8 cellular contexts compared by ENCODE assay signal in the genomic region with DNA sequence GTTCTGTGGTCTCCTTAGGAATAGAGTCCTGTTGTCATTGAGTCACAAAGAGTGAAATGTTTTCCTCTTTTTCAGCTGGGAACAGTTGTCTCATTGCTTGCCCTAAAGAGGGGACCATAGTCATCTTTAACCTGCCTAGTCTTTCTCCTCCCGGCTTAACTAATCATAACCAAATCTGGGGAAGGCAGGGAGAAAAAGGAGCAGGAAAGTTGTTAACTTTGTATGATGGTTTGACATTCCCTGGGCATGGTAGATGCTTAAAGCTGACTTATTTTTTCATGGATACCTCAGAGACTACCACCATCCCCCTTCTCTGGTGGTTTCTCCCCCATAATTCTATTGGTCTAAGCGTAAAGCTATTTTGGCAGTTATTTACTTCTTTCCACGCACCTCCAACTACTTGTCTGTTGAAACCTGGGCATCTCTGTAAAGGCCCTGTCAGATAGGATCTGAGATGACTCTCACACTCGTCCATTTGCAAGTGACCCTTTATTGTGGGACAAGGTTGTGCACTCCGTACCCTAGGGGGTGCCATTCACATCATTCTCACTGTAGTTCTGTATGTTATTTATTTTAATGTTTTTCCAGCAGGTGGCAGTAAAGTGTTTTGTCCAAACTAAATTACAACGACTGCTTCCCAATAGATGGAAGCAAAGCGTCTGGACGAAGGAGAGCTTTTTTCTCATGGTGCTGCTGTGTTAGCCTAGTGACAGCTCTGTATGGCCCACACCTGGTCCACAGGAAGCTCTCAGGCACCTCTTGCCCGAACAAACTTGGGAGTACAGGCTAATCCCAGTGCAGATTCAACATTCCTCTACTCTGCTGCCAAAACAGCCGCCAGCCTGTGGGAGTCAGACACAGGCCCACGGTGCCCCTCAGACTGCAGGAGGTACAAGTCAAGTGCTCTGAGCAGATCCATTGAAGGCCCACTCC. TPM values are rescaled to one million over a fixed set of nuclear protein-coding genes. Genes with fewer than 3 reads are reported as not detected.
DNase-seq lines count a peak whose midpoint lies in the region; ATAC-seq, FAIRE-seq and TF ChIP-seq lines count a peak whose summit lies in the region.

No MANE protein-coding gene starts in this region.

- no peaks in the 10 kb centered on the region for H3K9me3 Mint-ChIP-seq in activated CD4-positive, alpha-beta T cell treated with anti-CD3 and anti-CD28 coated beads for 36 hours (ENCODE audit: low read depth)

- peak; percentile 99 for TF ChIP-seq CTCF in A549 (IDR thresholded peaks at IDR 0.05)
- peak; percentile 79 to 91 for TF ChIP-seq CTCF in left lung (IDR thresholded peaks at IDR 0.05)

- FAIRE-seq in A549 (lab: Jason Lieb, UNC) (no peak), GM18507 (lab: Jason Lieb, UNC) (peak; percentile 90), colon (lab: Jason Lieb, UNC) (peak; percentile 18)

- H3K4me1 ChIP-seq in A549 (peaks cover 17% of the 10 kb centered on the region), left lung (peaks cover 10 to 30% of the 10 kb centered on the region in 2 donors)

- CTCF ChIA-PET in A549 (lab: Yijun Ruan, JAX), result interaction anchor here (0.6 to 20.0 kb wide), 64 partner anchors 8 to 786 kb away, joined by 3 to 402 read pairs (median 5); a partner anchor contains a TSS
- CTCF ChIA-PET in activated CD4-positive, alpha-beta T cell treated with anti-CD3 and anti-CD28 coated beads for 36 hours (lab: Charles Lee), result interaction anchor here (0.5 to 9.0 kb wide), 34 partner anchors 9 to 404 kb away, joined by 3 to 182 read pairs (median 5); a partner anchor contains a TSS

- H3K4me3 Mint-ChIP-seq in activated CD4-positive, alpha-beta T cell treated with anti-CD3 and anti-CD28 coated beads for 36 hours, result no peak overlapping the region

- TF ChIP-seq RAD21 in A549 (conservative IDR thresholded peaks at IDR 0.05 in 1 of 2, IDR thresholded peaks at IDR 0.05 in 1 of 2), result peak; percentile 84

- no peaks in the 10 kb centered on the region for H3K27me3 Mint-ChIP-seq in activated CD4-positive, alpha-beta T cell treated with anti-CD3 and anti-CD28 coated beads for 36 hours

- no peak for TF ChIP-seq EP300 in A549 (IDR thresholded peaks at IDR 0.05)

- WGBS in A549 (ENCODE audit: missing lambda C conversion rate), result 27% methylated on average over 11 of the region's 11 CpGs

- H3K9me3 ChIP-seq in A549, result no peaks in the 10 kb centered on the region
- no peaks in the 10 kb centered on the region for H3K9me3 ChIP-seq in left lung

- TF ChIP-seq POLR2A in A549 (IDR thresholded peaks at IDR 0.05; ENCODE audit: low read length), result no peak

- POLR2A ChIA-PET in A549 (lab: Yijun Ruan, JAX), result no interaction called here
- POLR2A ChIA-PET in activated CD4-positive, alpha-beta T cell treated with anti-CD3 and anti-CD28 coated beads for 36 hours (lab: Charles Lee), result interaction anchor here (0.6 kb wide), 1 partner anchor 319 kb away, joined by 3 read pairs; no protein-coding TSS in a partner anchor

- DNase-seq in A549 (ENCODE audit: low read depth in 1 of 2, low spot score in 1 of 2), result peak; percentile 69 to 93
- no peak for DNase-seq in GM18507 (ENCODE audit: extremely low spot score, insufficient read length, low read depth)
- DNase-seq in NCI-H524 (lab: John Stamatoyannopoulos, UW), result peak; percentile 55 to 92
- peak; percentile 74 for DNase-seq in activated CD4-positive, alpha-beta T cell treated with anti-CD3 and anti-CD28 coated beads for 36 hours
- DNase-seq in left lung, result no peak
- peak; percentile 14 to 39 (median 32) for DNase-seq in stimulated activated CD4-positive, alpha-beta T cell treated with anti-CD3 and anti-CD28 coated beads, TNF-alpha, amount 100 ng/mL, for 24 hours (ENCODE audit: low read depth in 3 of 3)

- H3K36me3 ChIP-seq in left lung, result no peaks in the 10 kb centered on the region

- peak overlapping the region; percentile 35; the same call in 2 of the 3 replicates for H3K4me2 ChIP-seq in A549

- H3K27ac Mint-ChIP-seq in activated CD4-positive, alpha-beta T cell treated with anti-CD3 and anti-CD28 coated beads for 36 hours, result no peak overlapping the region

- no peak overlapping the region for H3K4me3 ChIP-seq in A549
- no peak overlapping the region for H3K4me3 ChIP-seq in left lung

- H3K27me3 ChIP-seq in left lung, result no peaks in the 10 kb centered on the region

- H3K27ac ChIP-seq in A549 (peak overlapping the region; percentile 44 to 65; a peak in 5 of 6 replicates), left lung (no peak overlapping the region)

- H3K4me1 Mint-ChIP-seq in activated CD4-positive, alpha-beta T cell treated with anti-CD3 and anti-CD28 coated beads for 36 hours, result peaks cover 26% of the 10 kb centered on the region

- intact Hi-C loops in activated CD4-positive, alpha-beta T cell treated with anti-CD3 and anti-CD28 coated beads for 36 hours (cut with DNase I, micrococcal nuclease), result loop anchor here (1.0 to 2.0 kb wide), 4 partner anchors 32 to 423 kb away; a partner anchor contains a TSS
- intact Hi-C loops in left lung (cut with DNase I), result no loop called here

- peaks cover 4% of the 10 kb centered on the region for H3K36me3 Mint-ChIP-seq in activated CD4-positive, alpha-beta T cell treated with anti-CD3 and anti-CD28 coated beads for 36 hours (ENCODE audit: low read depth)

- peak; percentile 71 to 79 for ATAC-seq in A549
- peak; percentile 33 for ATAC-seq in HG03432 (IDR thresholded peaks at IDR 0.05; ENCODE audit: unreplicated experiment)
- ATAC-seq in activated CD4-positive, alpha-beta T cell treated with anti-CD3 and anti-CD28 coated beads for 36 hours, result peak; percentile 74
- peak; percentile 55 for ATAC-seq in left lung

TF ChIP-seq in A549, 52 proteins besides CTCF, POLR2A, EP300 and RAD21:
- TF ChIP-seq FOSL2 (IDR thresholded peaks at IDR 0.05) (no peak), FOSL2 (CRISPR knock-in tag; IDR thresholded peaks at IDR 0.05) (0 out of 2 replicates have a peak, but pooled peaks have one; percentile 1), RARB (CRISPR knock-in tag; IDR thresholded peaks at IDR 0.05) (no peak), SMC3 (IDR thresholded peaks at IDR 0.05) (peak; percentile 77), MYC (IDR thresholded peaks at IDR 0.05; ENCODE audit: borderline replicate concordance, low read length) (no peak), MAZ (IDR thresholded peaks at IDR 0.05; ENCODE audit: borderline replicate concordance, low read depth, low read length) (no peak)

RNA-seq across cellular contexts. Expression of a gene that starts 3.0 kb away (rescaled TPM):
- polyA plus RNA-seq in A549 (2011; rRNA removed) (12.2 and 15.1 TPM in 2 replicates), A549 (2017; fragmentation: RNase III; extraction: RNeasy Plus Mini Kit Qiagen cat#74134 plus additional on column Dnase treatment) (14.9 to 17.4 TPM (median 15.4 TPM) in 3 replicates)
- polyA plus RNA-seq in A549 (2012; cell fraction: cytosol; rRNA removed), result 4.5 and 5.3 TPM in 2 replicates
- 5.6 and 9.1 TPM in 2 replicates for polyA plus RNA-seq in A549 (2012; cell fraction: nucleus; rRNA removed)
- 13.9 and 15.4 TPM in 2 replicates for polyA minus RNA-seq in A549 (2011; rRNA and poly(A)+ RNA removed)
- total RNA-seq in activated CD4-positive, alpha-beta T cell treated with anti-CD3 and anti-CD28 coated beads for 36 hours, result 10 to 100 TPM; 10.2 to 14.0 TPM
- total RNA-seq in left lung, result 10 to 100 TPM; 23.8 to 35.2 TPM

RNA-seq across cellular contexts. Expression of a gene that starts 48.0 kb away (rescaled TPM):
- polyA plus RNA-seq in A549 (2011; rRNA removed) (not detected in 2 replicates), A549 (2017; fragmentation: RNase III; extraction: RNeasy Plus Mini Kit Qiagen cat#74134 plus additional on column Dnase treatment) (not detected in 3 replicates)
- not detected in 2 replicates for polyA plus RNA-seq in A549 (2012; cell fraction: cytosol; rRNA removed)
- not detected in 2 replicates for polyA plus RNA-seq in A549 (2012; cell fraction: nucleus; rRNA removed)
- polyA minus RNA-seq in A549 (2011; rRNA and poly(A)+ RNA removed), result not detected in 2 replicates
- not detected for total RNA-seq in activated CD4-positive, alpha-beta T cell treated with anti-CD3 and anti-CD28 coated beads for 36 hours
- total RNA-seq in left lung, result not detected

Comparison
In these comparisons a context has a peak if more than half of its experiments do, and no peak if none do; other contexts are left out.
1. DNase-seq: peak in A549 (2 of 2), NCI-H524 (2 of 2), activated CD4-positive, alpha-beta T cell treated with anti-CD3 and anti-CD28 coated beads for 36 hours (single experiment) and stimulated activated CD4-positive, alpha-beta T cell treated with anti-CD3 and anti-CD28 coated beads, TNF-alpha, amount 100 ng/mL, for 24 hours (3 of 3); none in GM18507 (single experiment) and left lung (0 of 2).
2. H3K27ac ChIP-seq: peak in A549 (2 of 2); none in left lung (0 of 2).
3. intact Hi-C loops: an anchor here in activated CD4-positive, alpha-beta T cell treated with anti-CD3 and anti-CD28 coated beads for 36 hours (1.0 to 2.0 kb wide); none called in left lung.
4. Peak in every context shown above with its lines, with median percentiles within 50 percentile points of each other: ATAC-seq.